In genomic region chr15:74340139-74340538, GRCh38 we compare ENCODE assay signal across 1 cellular context.
TF ChIP-seq lines count a peak whose summit lies in the region.

No MANE protein-coding gene starts in this region.

TF ChIP-seq in WTC11, 78 proteins besides CTCF, POLR2A, EP300 and RAD21 (continued from another document):
- TF ChIP-seq ZNF138 (CRISPR knock-in tag; conservative IDR thresholded peaks at IDR 0.05) (no peak), TP53 (CRISPR knock-in tag; IDR thresholded peaks at IDR 0.05) (no peak)
